In the genomic region with DNA sequence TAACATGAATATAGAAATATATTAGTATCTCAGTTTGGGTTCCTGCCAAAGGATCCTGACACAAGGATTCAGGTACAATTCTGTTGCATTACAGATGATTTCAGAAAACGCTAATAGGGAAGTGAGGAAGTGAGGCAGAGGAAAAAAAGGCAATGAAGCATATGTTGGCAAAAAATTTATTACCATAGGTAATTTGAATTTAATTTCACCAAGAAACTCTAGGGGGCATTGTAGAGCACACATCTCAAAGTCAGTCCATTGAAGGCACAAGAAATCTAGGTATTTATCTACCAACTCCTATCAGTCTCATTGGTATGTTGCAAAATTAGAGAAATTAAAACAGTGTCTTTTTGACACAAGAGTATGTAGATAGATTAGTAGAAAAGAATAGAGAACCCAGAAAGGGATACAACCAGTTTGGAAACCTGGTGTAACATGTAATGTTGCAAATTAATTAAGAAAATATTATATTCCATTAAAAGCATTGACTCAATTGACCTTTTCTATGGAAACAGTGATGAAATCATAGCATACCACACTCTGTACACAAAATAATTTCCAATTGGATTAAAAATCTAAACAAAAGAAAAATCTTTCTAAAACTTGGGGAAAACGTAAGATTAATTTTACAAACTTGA, we compare ENCODE assay signal across 9 cellular contexts.
DNase-seq lines count a peak whose midpoint lies in the region; ATAC-seq and TF ChIP-seq lines count a peak whose summit lies in the region.
"Had no signal": no experiment of that assay in that cellular context is flagged by ENCODE, and none has a peak within 500 bp of the region (broad histone marks: within the 10 kb centered on the region; RNA-seq: fewer than 3 reads in every experiment).

No MANE protein-coding gene starts in this region.

- no peak for TF ChIP-seq POLR2A in lower leg skin (IDR thresholded peaks at IDR 0.05)

- DNase-seq in HT-29 (ENCODE audit: low spot score): peak; percentile 51
- DNase-seq in SW480 (ENCODE audit: low spot score): peak; percentile 5
- no peak for DNase-seq in kidney epithelial cell (ENCODE audit: low read depth)
- no peak for DNase-seq in lower leg skin (ENCODE audit: low spot score in 2 of 2)
- DNase-seq in activated naive CD8-positive, alpha-beta T cell treated with anti-CD3 and anti-CD28 coated beads, Interleukin-2, amount 50 U/mL, for 24 hours: no peak
- DNase-seq in activated CD4-positive, CD25-positive, alpha-beta regulatory T cell treated with anti-CD3 and anti-CD28 coated beads, Interleukin-2, amount 50 U/mL, for 72 hours: no peak
- no peak for DNase-seq in retina
- DNase-seq: aorta had no signal

- H3K27ac Mint-ChIP-seq in activated naive CD8-positive, alpha-beta T cell treated with anti-CD3 and anti-CD28 coated beads, Interleukin-2, amount 50 U/mL, for 24 hours: no peak overlapping the region

- no peak overlapping the region for H3K27ac ChIP-seq in DOHH2 (ENCODE audit: low read depth, low read length)

- no peaks in the 10 kb centered on the region for H3K4me1 ChIP-seq in DOHH2 (ENCODE audit: control insufficient read depth, low read length)

- peaks cover 9% of the 10 kb centered on the region for H3K9me3 Mint-ChIP-seq in activated naive CD8-positive, alpha-beta T cell treated with anti-CD3 and anti-CD28 coated beads, Interleukin-2, amount 50 U/mL, for 24 hours

- no peaks in the 10 kb centered on the region for H4K20me1 ChIP-seq in DOHH2 (ENCODE audit: control insufficient read depth, insufficient read depth, low read depth, low read length)

- no peaks in the 10 kb centered on the region for H3K27me3 ChIP-seq in DOHH2 (ENCODE audit: control insufficient read depth, low read length)
- no peaks in the 10 kb centered on the region for H3K27me3 ChIP-seq in kidney epithelial cell (ENCODE audit: control insufficient read depth, insufficient read depth, low read length)

- H3K4me3 Mint-ChIP-seq in activated naive CD8-positive, alpha-beta T cell treated with anti-CD3 and anti-CD28 coated beads, Interleukin-2, amount 50 U/mL, for 24 hours: no peak overlapping the region

- no peaks in the 10 kb centered on the region for H3K79me2 ChIP-seq in DOHH2 (ENCODE audit: control insufficient read depth, low read length)

- no peak for ATAC-seq in activated naive CD8-positive, alpha-beta T cell treated with anti-CD3 and anti-CD28 coated beads, Interleukin-2, amount 50 U/mL, for 24 hours

- H3K36me3 ChIP-seq in DOHH2 (ENCODE audit: control insufficient read depth, low read length) (no peaks in the 10 kb centered on the region), kidney epithelial cell (ENCODE audit: control insufficient read depth, insufficient read depth, low read length) (no peaks in the 10 kb centered on the region)

- TF ChIP-seq CTCF in DOHH2 (IDR thresholded peaks at IDR 0.05; ENCODE audit: low read depth, low read length, poor library complexity, severe bottlenecking): peak; percentile 56
- peak; percentile 46 for TF ChIP-seq CTCF in kidney epithelial cell (IDR thresholded peaks at IDR 0.05; ENCODE audit: insufficient read depth, low read length, poor library complexity, severe bottlenecking)
- no peak for TF ChIP-seq CTCF in lower leg skin (IDR thresholded peaks at IDR 0.05)

- H3K27me3 Mint-ChIP-seq in activated naive CD8-positive, alpha-beta T cell treated with anti-CD3 and anti-CD28 coated beads, Interleukin-2, amount 50 U/mL, for 24 hours: no peaks in the 10 kb centered on the region

- no peak overlapping the region for H3K4me2 ChIP-seq in DOHH2 (ENCODE audit: low read length)

- H3K9me3 ChIP-seq in DOHH2 (ENCODE audit: control insufficient read depth, insufficient read depth, low read length): no peaks in the 10 kb centered on the region

- intact Hi-C loops in lower leg skin (cut with DNase I; ENCODE audit: low total_unique reads): no loop called here

- H3K4me1 Mint-ChIP-seq in activated naive CD8-positive, alpha-beta T cell treated with anti-CD3 and anti-CD28 coated beads, Interleukin-2, amount 50 U/mL, for 24 hours: no peaks in the 10 kb centered on the region

- no peak overlapping the region for H3K4me3 ChIP-seq in DOHH2 (ENCODE audit: low read length)
- no peak overlapping the region for H3K4me3 ChIP-seq in kidney epithelial cell (ENCODE audit: low read depth, low read length)
- no peak overlapping the region for H3K4me3 ChIP-seq in lower leg skin (ENCODE audit: low read depth, poor library complexity, severe bottlenecking)

- no peaks in the 10 kb centered on the region for H3F3A ChIP-seq in DOHH2 (ENCODE audit: control insufficient read depth, insufficient read depth)

- H3K9me2 ChIP-seq in DOHH2 (replicated peaks; ENCODE audit: control insufficient read depth, low read length): no peaks in the 10 kb centered on the region

- no peaks in the 10 kb centered on the region for H3K36me3 Mint-ChIP-seq in activated naive CD8-positive, alpha-beta T cell treated with anti-CD3 and anti-CD28 coated beads, Interleukin-2, amount 50 U/mL, for 24 hours (ENCODE audit: low read depth)

- WGBS in lower leg skin, 2 donors: 62 to 63% methylated on average over 2 of the region's 2 CpGs

Comparison
In these comparisons a context has a peak if more than half of its experiments do, and no peak if none do; other contexts are left out.
1. CTCF ChIP-seq: peak in DOHH2 (single experiment) and kidney epithelial cell (single experiment); none in lower leg skin (0 of 3).
2. DNase-seq: peak in HT-29 (single experiment) and SW480 (single experiment); none in kidney epithelial cell (single experiment), lower leg skin (0 of 2), activated naive CD8-positive, alpha-beta T cell treated with anti-CD3 and anti-CD28 coated beads, Interleukin-2, amount 50 U/mL, for 24 hours (single experiment), activated CD4-positive, CD25-positive, alpha-beta regulatory T cell treated with anti-CD3 and anti-CD28 coated beads, Interleukin-2, amount 50 U/mL, for 72 hours (single experiment) and retina (single experiment).